In the genomic region with DNA sequence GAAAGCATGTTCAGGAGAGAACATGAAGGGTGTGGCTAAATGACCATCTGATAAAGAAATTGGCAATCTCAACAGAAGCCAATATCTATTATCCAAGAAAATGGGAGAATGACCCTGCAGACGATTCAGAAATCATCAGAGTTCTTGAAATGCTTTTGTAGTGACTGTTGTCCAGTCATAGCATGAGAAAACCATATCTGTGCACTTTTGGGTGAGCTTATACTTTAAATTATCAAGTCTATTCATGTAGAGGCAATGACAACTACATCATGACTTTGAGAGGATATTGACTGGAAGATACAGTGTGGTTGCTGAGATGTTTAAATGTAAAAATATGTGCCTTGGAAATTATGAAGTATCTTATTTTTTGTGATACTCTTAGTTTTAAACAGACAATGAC, we compare ENCODE assay signal across 21 cellular contexts. TPM values are rescaled to one million over a fixed set of nuclear protein-coding genes. Genes with fewer than 3 reads are reported as not detected.
A peak's percentile ranks its signal among the peaks of the same experiment; 100 is the strongest.
DNase-seq lines count a peak whose midpoint lies in the region; ATAC-seq, FAIRE-seq and TF ChIP-seq lines count a peak whose summit lies in the region.
"Had no signal": no experiment of that assay in that cellular context is flagged by ENCODE, and none has a peak within 500 bp of the region (broad histone marks: within the 10 kb centered on the region; RNA-seq: fewer than 3 reads in every experiment).

No MANE protein-coding gene starts in this region.

- H3K27ac ChIP-seq in foreskin keratinocyte: no peak overlapping the region

- FAIRE-seq in bronchial epithelial cell (lab: Jason Lieb, UNC): no peak
- FAIRE-seq: GM12891, GM18507, H1 had no signal

- H3K27me3 ChIP-seq in bronchial epithelial cell (ENCODE audit: control insufficient read depth, insufficient read depth, low read length) (no peaks in the 10 kb centered on the region), foreskin keratinocyte (no peaks in the 10 kb centered on the region)

- no peaks in the 10 kb centered on the region for H3K36me3 ChIP-seq in bronchial epithelial cell (ENCODE audit: control insufficient read depth, insufficient read depth, low read length)

- peak; percentile 9 for DNase-seq in RKO (ENCODE audit: low spot score)
- peak; percentile 69 for DNase-seq in bronchial epithelial cell (ENCODE audit: low read depth)
- peak; percentile 12 to 74 for DNase-seq in foreskin keratinocyte
- DNase-seq in activated T-cell treated with anti-CD3 and anti-CD28 coated beads, Interleukin-2, amount 50 U/mL, for 1 hour: no peak
- DNase-seq in activated gamma-delta T cell (lab: John Stamatoyannopoulos, UW): no peak
- no peak for DNase-seq in sciatic nerve (ENCODE audit: low spot score)
- DNase-seq: C1 segment of cervical spinal cord; Calu3; CD4-positive, alpha-beta memory T cell; COR-L47; DMS53; DMS79 treated with DMSO at 0.1 percent for 48 hours; GF-D8; H7; HCEC 1CT had no signal

- H3K4me1 ChIP-seq in foreskin keratinocyte: peaks cover 4% of the 10 kb centered on the region

- TF ChIP-seq CTCF in bronchial epithelial cell (IDR thresholded peaks at IDR 0.05; ENCODE audit: insufficient read depth, low read length, severe bottlenecking) (no peak), foreskin keratinocyte (conservative IDR thresholded peaks at IDR 0.05) (no peak)

- H3K4me3 ChIP-seq in bronchial epithelial cell (ENCODE audit: low read depth, low read length): no peak overlapping the region

- ATAC-seq in foreskin keratinocyte (peak; percentile 46), sciatic nerve (no peak)

- intact Hi-C loops in sciatic nerve (cut with DNase I): no loop called here

RNA-seq across cellular contexts. Expression of a gene that starts 57.6 kb away (rescaled TPM):
- total RNA-seq in bronchial epithelial cell (81.6 and 148 TPM in 2 replicates), foreskin keratinocyte (69.1 and 69.8 TPM in 2 replicates), sciatic nerve (80.7 TPM)
- polyA plus RNA-seq in foreskin keratinocyte: 36.0 and 40.5 TPM in 2 replicates

RNA-seq across cellular contexts. Expression of a gene that starts 57.7 kb away (rescaled TPM):
- total RNA-seq in bronchial epithelial cell: 0.38 TPM in 1 of 2 replicates, not detected in the other
- 0.18 and 0.31 TPM in 2 replicates for total RNA-seq in foreskin keratinocyte
- 0.27 and 0.28 TPM in 2 replicates for polyA plus RNA-seq in foreskin keratinocyte
- 3.3 TPM for total RNA-seq in sciatic nerve
- total RNA-seq: A172, A673, Calu3, Daoy had no signal

Comparison
In these comparisons a context has a peak if more than half of its experiments do, and no peak if none do; other contexts are left out.
1. DNase-seq: peak in RKO (single experiment), bronchial epithelial cell (single experiment) and foreskin keratinocyte (2 of 2); none in activated T-cell treated with anti-CD3 and anti-CD28 coated beads, Interleukin-2, amount 50 U/mL, for 1 hour (single experiment), activated gamma-delta T cell (single experiment) and sciatic nerve (single experiment).